Comparison of ENCODE assay signal across 27 cellular contexts in the genomic region with DNA sequence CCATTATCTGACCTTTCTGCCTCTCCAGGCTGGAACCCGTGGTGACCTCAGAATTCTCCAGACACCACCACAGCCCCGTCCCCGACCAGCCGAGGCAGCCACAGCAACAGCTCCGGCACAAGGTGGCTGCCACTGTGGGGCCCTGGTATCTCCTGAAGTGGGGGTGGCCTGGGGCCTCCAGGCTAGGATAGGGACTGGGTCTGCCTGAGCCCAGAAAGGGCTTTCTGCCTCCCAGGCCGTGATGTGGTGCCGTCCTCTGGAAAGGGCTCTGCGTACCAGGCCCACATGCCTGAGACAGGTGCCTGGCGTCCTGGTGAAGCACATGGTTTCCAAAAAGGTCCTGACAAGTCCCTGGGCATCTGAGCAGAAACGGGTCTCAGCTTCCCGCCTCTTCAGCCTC. TPM values are rescaled to one million over a fixed set of nuclear protein-coding genes. Genes with fewer than 3 reads are reported as not detected.
"Had no signal": no experiment of that assay in that cellular context is flagged by ENCODE, and none has a peak within 500 bp of the region (broad histone marks: within the 10 kb centered on the region; RNA-seq: fewer than 3 reads in every experiment).

No MANE protein-coding gene starts in this region.

- H3K27ac Mint-ChIP-seq: memory B cell; naive B cell; nephron progenitor cell; stimulated activated naive B cell treated with anti-CD40 and anti-IgM and Interleukin-4, amounts not matched to agents 10 μg/mL and 1 μg/mL and 100 μg/mL, for 72 hours had no signal

- FAIRE-seq: keratinocyte had no signal

- H3K9me3 ChIP-seq: heart right ventricle, left ventricle myocardium inferior, lower lobe of right lung, neutrophil, right atrium auricular region, sigmoid colon, stomach, thoracic aorta, transverse colon had no signal

- H3K36me3 Mint-ChIP-seq: naive B cell had no signal

- H3K27me3 Mint-ChIP-seq: memory B cell; naive B cell; stimulated activated naive B cell treated with anti-CD40 and anti-IgM and Interleukin-4, amounts not matched to agents 10 μg/mL and 1 μg/mL and 100 μg/mL, for 72 hours had no signal

- H3K27me3 ChIP-seq: heart right ventricle, neutrophil, right atrium auricular region, sigmoid colon, stomach, transverse colon had no signal

- H3K27ac ChIP-seq: coronary artery, heart right ventricle, left ventricle myocardium inferior, lower lobe of right lung, neutrophil, right atrium auricular region, sigmoid colon, skin epidermis, stomach, thoracic aorta, transverse colon had no signal

- H3K4me3 ChIP-seq: coronary artery, heart right ventricle, left ventricle myocardium inferior, lower lobe of right lung, right atrium auricular region, sigmoid colon, skin epidermis, stomach, thoracic aorta, transverse colon had no signal

- DNase-seq: effector CD4-positive, alpha-beta T cell; foreskin melanocyte; heart right ventricle; hypothalamus; immature natural killer cell; left ventricle myocardium inferior; lower lobe of right lung; naive B cell; nephron progenitor cell; sigmoid colon; stimulated activated CD4-positive, alpha-beta T cell treated with anti-CD3 and anti-CD28 coated beads, Interleukin-2, amount 100 ng/mL, for 24 hours; stimulated activated CD4-positive, alpha-beta T cell treated with anti-CD3 and anti-CD28 coated beads, Interleukin-4, amount 100 ng/mL, for 4 hours; stimulated activated naive B cell treated with anti-CD40 and anti-IgM and Interleukin-4, amounts not matched to agents 10 μg/mL and 1 μg/mL and 100 μg/mL, for 72 hours; stomach; substantia nigra; transverse colon had no signal

- H3K9me3 Mint-ChIP-seq: immature natural killer cell; memory B cell; naive B cell; nephron progenitor cell; stimulated activated naive B cell treated with anti-CD40 and anti-IgM and Interleukin-4, amounts not matched to agents 10 μg/mL and 1 μg/mL and 100 μg/mL, for 72 hours had no signal

- H3K4me3 Mint-ChIP-seq: immature natural killer cell; memory B cell; naive B cell; nephron progenitor cell; stimulated activated naive B cell treated with anti-CD40 and anti-IgM and Interleukin-4, amounts not matched to agents 10 μg/mL and 1 μg/mL and 100 μg/mL, for 72 hours had no signal

- ATAC-seq: heart right ventricle; lower lobe of right lung; stimulated activated naive B cell treated with anti-CD40 and anti-IgM and Interleukin-4, amounts not matched to agents 10 μg/mL and 1 μg/mL and 100 μg/mL, for 72 hours had no signal

RNA-seq across cellular contexts. Expression of a gene that starts 35.3 kb away (rescaled TPM):
- total RNA-seq: cerebellum, dermis microvascular lymphatic vessel endothelial cell, heart right ventricle, left ventricle myocardium inferior, lower lobe of right lung, osteocyte, right atrium auricular region, sigmoid colon, thoracic aorta, ureter had no signal
- polyA plus RNA-seq: heart right ventricle, immature natural killer cell had no signal
